In the genomic region with DNA sequence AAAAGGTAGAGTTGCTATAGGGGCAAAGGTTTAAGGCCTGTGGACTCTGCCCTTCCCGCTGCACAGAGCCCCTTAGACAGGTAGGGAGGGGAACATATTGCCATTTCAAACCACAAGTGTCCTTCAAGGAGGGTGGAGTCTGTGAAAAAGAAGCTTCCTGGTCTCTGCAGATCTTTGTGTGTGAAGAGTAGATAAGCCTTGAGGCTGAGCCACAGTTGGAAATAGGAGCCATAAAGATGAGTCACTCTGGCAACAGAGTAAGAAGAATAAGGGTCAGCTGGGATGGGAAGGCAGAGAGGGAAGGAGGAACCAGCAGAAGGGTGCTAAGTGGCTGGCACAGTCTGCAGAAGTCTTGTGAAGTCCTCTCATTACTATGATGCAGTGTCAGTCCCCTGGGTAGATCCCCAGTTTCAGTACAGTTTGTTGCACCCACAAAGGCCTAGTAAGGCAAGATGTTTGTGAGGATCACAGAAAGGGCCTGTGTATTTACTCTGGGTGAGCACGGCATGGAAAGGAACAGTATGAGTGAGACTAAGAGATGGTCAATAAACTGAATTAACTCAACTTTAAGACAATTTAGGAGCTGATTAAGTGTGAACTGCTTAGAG, we compare ENCODE assay signal across 1 cellular context.
TF ChIP-seq lines count a peak whose summit lies in the region.

No MANE protein-coding gene starts in this region.

TF ChIP-seq in endothelial cell of umbilical vein, 7 proteins besides CTCF, POLR2A, EP300 and RAD21:
- peak; percentile 90 for TF ChIP-seq FOS (IDR thresholded peaks at IDR 0.05; ENCODE audit: borderline replicate concordance, insufficient read depth, low read length)
- TF ChIP-seq, protein P1, sequence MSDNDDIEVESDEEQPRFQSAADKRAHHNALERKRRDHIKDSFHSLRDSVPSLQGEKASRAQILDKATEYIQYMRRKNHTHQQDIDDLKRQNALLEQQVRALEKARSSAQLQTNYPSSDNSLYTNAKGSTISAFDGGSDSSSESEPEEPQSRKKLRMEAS (IDR thresholded peaks at IDR 0.05; ENCODE audit: insufficient read depth, insufficient read length), result no peak
- TF ChIP-seq MYC (IDR thresholded peaks at IDR 0.05; ENCODE audit: low read depth, low read length), result no peak
- no peak for TF ChIP-seq EZH2 (IDR thresholded peaks at IDR 0.05; ENCODE audit: borderline replicate concordance, low read depth, low read length, severe bottlenecking)
- TF ChIP-seq GATA2 (IDR thresholded peaks at IDR 0.05; ENCODE audit: insufficient read depth, insufficient read length, low read depth, low read length), result peak; percentile 89
- TF ChIP-seq POLR2AphosphoS5 (IDR thresholded peaks at IDR 0.05; ENCODE audit: insufficient read depth, low read depth, low read length), result no peak
- TF ChIP-seq JUN (IDR thresholded peaks at IDR 0.05; ENCODE audit: borderline replicate concordance, insufficient read depth, insufficient read length, low read depth), result peak; percentile 47
